ENCODE assay signal across 8 cellular contexts in genomic region chr2:241356871-241357260, GRCh38. TPM values are rescaled to one million over a fixed set of nuclear protein-coding genes. Genes with fewer than 3 reads are reported as not detected.
DNase-seq lines count a peak whose midpoint lies in the region; TF ChIP-seq lines count a peak whose summit lies in the region.

No MANE protein-coding gene starts in this region.

- WGBS in lower leg skin, 2 donors: 8 to 14% methylated on average over 5 of the region's 5 CpGs
- WGBS in urinary bladder: 15% methylated on average over 5 of the region's 5 CpGs

- intact Hi-C loops in cardiac septum (cut with DNase I) (loop anchor here (5.0 to 10.0 kb wide), 2 partner anchors 148 to 280 kb away; partner anchors contain the start of genes ATG4B, STK25 and THAP4), lower leg skin (cut with DNase I; ENCODE audit: low total_unique reads) (no loop called here)

- H3K9ac ChIP-seq in adipocyte (ENCODE audit: low read length): peak overlapping the region; percentile 88

- peak overlapping the region; percentile 49 for H3K4me3 ChIP-seq in cardiac muscle cell
- peak overlapping the region; percentile 89 for H3K4me3 ChIP-seq in adipocyte (ENCODE audit: low read length)
- peak overlapping the region; percentile 70 for H3K4me3 ChIP-seq in lower leg skin (ENCODE audit: low read depth, poor library complexity, severe bottlenecking)
- peak overlapping the region; percentile 70 for H3K4me3 ChIP-seq in urinary bladder (ENCODE audit: low read depth, low read length)

- no peaks in the 10 kb centered on the region for H3K9me3 ChIP-seq in cardiac muscle cell (ENCODE audit: low read depth)
- no peaks in the 10 kb centered on the region for H3K9me3 ChIP-seq in adipocyte (ENCODE audit: control insufficient read depth, low read length)

- H3K4me1 ChIP-seq in cardiac muscle cell (ENCODE audit: low read depth): peaks cover 13% of the 10 kb centered on the region
- peaks cover 22% of the 10 kb centered on the region for H3K4me1 ChIP-seq in adipocyte (ENCODE audit: control insufficient read depth, insufficient read depth, low read length)
- no peaks in the 10 kb centered on the region for H3K4me1 ChIP-seq in urinary bladder (ENCODE audit: insufficient read depth)

- H3K36me3 ChIP-seq in cardiac muscle cell (peaks cover 18% of the 10 kb centered on the region), adipocyte (ENCODE audit: control insufficient read depth, insufficient read depth, low read length, severe bottlenecking) (peaks cover 33% of the 10 kb centered on the region), urinary bladder (ENCODE audit: insufficient read depth) (peaks cover under 1% of the 10 kb centered on the region)

- DNase-seq in cardiac muscle cell (ENCODE audit: low read depth in 1 of 2, low spot score in 1 of 2): no peak
- DNase-seq in cardiac septum (ENCODE audit: low spot score): no peak
- DNase-seq in adipocyte (ENCODE audit: low read depth): peak; percentile 33
- no peak for DNase-seq in lower leg skin (ENCODE audit: low spot score in 2 of 2)
- DNase-seq in HCEC 1CT: no peak
- no peak for DNase-seq in cerebellar cortex (ENCODE audit: low spot score)
- DNase-seq in mucosa of gallbladder (ENCODE audit: low spot score): no peak

- H3K27me3 ChIP-seq in cardiac muscle cell: no peaks in the 10 kb centered on the region
- no peaks in the 10 kb centered on the region for H3K27me3 ChIP-seq in adipocyte (replicated peaks; ENCODE audit: control insufficient read depth, insufficient read depth, low read length)

- no peak for TF ChIP-seq POLR2A in lower leg skin (IDR thresholded peaks at IDR 0.05)

- TF ChIP-seq CTCF in cardiac muscle cell (IDR thresholded peaks at IDR 0.05; ENCODE audit: low read depth, low read length) (no peak), lower leg skin (IDR thresholded peaks at IDR 0.05) (no peak)

- H3K27ac ChIP-seq in cardiac muscle cell: peak overlapping the region; percentile 84
- H3K27ac ChIP-seq in urinary bladder (ENCODE audit: low read depth): no peak overlapping the region

RNA-seq across cellular contexts. Expression of gene FARP2, which starts 0.8 kb away (rescaled TPM):
- total RNA-seq in cardiac muscle cell (24.4 and 26.5 TPM in 2 replicates), cardiac septum (24.4 TPM), lower leg skin (10 to 100 TPM; 63.3 to 86.4 (median 66.0) TPM), urinary bladder (51.7 TPM), mucosa of gallbladder (68.8 TPM)
- polyA plus RNA-seq in cardiac muscle cell (26.5 and 32.7 TPM in 2 replicates), urinary bladder (16.2 TPM)

RNA-seq across cellular contexts. Expression of gene SEPTIN2, which starts 41.1 kb away (rescaled TPM):
- 334 and 386 TPM in 2 replicates for total RNA-seq in cardiac muscle cell
- 627 and 695 TPM in 2 replicates for polyA plus RNA-seq in cardiac muscle cell
- 219 TPM for total RNA-seq in cardiac septum
- total RNA-seq in lower leg skin: 100 to 1,000 TPM in 3 of 4 donors, 10 to 100 TPM in 1; 97.3 to 164 (median 124) TPM
- total RNA-seq in urinary bladder: 677 TPM
- polyA plus RNA-seq in urinary bladder: 236 TPM
- total RNA-seq in mucosa of gallbladder: 234 TPM

RNA-seq across cellular contexts. Expression of gene HDLBP, which starts 41.4 kb away (rescaled TPM):
- total RNA-seq in cardiac muscle cell (313 and 329 TPM in 2 replicates), cardiac septum (356 TPM), lower leg skin (100 to 1,000 TPM; 241 to 393 (median 294) TPM), urinary bladder (588 TPM), mucosa of gallbladder (464 TPM)
- polyA plus RNA-seq in cardiac muscle cell (261 and 295 TPM in 2 replicates), urinary bladder (199 TPM)
